Comparison of ENCODE assay signal across 8 cellular contexts in the genomic region with DNA sequence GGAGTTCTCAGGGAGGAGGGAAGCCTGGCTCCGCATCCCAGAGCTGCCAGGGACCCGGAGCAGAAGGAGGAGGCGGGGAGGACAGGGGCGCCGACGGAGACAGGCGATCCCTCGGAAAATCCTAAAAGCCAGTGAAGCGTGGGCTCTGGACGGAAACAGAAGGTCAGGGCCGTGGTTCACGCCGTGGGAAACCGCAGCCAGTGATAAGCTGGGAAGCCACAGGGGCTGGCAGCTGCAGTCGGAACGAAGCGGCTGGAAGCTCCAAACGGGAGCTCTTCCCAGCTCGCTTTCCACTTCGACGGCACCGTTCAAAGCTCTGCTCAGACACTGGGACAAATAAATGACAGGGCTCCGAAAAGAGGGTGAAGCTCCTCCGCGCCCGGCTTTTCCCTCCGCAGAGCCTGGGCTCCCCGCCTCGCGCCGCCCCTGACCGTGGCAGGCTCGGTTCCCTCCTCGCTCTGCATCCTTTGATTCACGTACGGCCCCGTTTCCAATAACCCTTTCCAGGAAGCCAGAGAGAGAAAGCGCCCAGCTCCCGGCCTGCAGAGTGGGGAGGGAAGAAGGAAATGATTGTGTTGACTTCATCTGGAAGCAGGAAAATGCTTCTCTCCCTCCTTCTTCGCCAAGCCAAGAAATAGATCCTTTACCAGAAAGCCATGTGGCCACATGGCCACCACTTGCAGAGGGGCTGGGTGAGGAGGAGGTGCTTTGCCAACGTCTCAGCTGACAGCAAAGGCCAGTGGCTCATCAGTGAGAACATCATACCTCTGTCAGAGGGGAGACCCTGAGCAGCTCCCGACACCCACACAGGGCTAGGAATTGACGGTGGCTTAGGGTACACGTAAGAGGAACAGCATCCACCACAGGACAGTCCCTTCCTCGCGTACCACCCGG. TPM values are rescaled to one million over a fixed set of nuclear protein-coding genes. Genes with fewer than 3 reads are reported as not detected.
A peak's percentile ranks its signal among the peaks of the same experiment; 100 is the strongest.
DNase-seq lines count a peak whose midpoint lies in the region; ATAC-seq and TF ChIP-seq lines count a peak whose summit lies in the region.

No MANE protein-coding gene starts in this region.

- no peak overlapping the region for H3K27ac ChIP-seq in ACC112 (ENCODE audit: low read depth, low read length)
- no peak overlapping the region for H3K27ac ChIP-seq in gastrocnemius medialis

- H3K4me1 ChIP-seq in ACC112 (ENCODE audit: control insufficient read depth, insufficient read depth, low read length, unreplicated experiment) (peaks cover 9% of the 10 kb centered on the region), HAP-1 (0 out of 2 replicates have a peak, but pooled peaks cover 2% of the 10 kb centered on the region), gastrocnemius medialis (peaks cover 3 to 6% of the 10 kb centered on the region in 2 donors)

- H3K79me2 ChIP-seq in ACC112 (ENCODE audit: control insufficient read depth, insufficient read depth, low read length, unreplicated experiment), result no peaks in the 10 kb centered on the region

- in situ Hi-C loops in HAP-1 (cut with MboI; ENCODE audit: low sequenced_read_pairs), result loop anchor here (5.0 kb wide), 2 partner anchors 304 to 394 kb away; no protein-coding TSS in a partner anchor
- in situ Hi-C loops in gastrocnemius medialis (cut with MboI; ENCODE audit: low sequenced_read_pairs in 4 of 4), result loop anchor here (5.0 to 25.0 kb wide), 4 partner anchors 304 to 396 kb away; no protein-coding TSS in a partner anchor

- no peak for TF ChIP-seq CTCF in gastrocnemius medialis (IDR thresholded peaks at IDR 0.05 in 4 of 5, conservative IDR thresholded peaks at IDR 0.05 in 1 of 5)

- H3K9me3 ChIP-seq in HAP-1, result no peaks in the 10 kb centered on the region
- H3K9me3 ChIP-seq in gastrocnemius medialis, result no peaks in the 10 kb centered on the region

- H3K4me1 Mint-ChIP-seq in activated naive CD8-positive, alpha-beta T cell treated with anti-CD3 and anti-CD28 coated beads for 36 hours, result peaks cover 34% of the 10 kb centered on the region

- H3K36me3 Mint-ChIP-seq in activated naive CD8-positive, alpha-beta T cell treated with anti-CD3 and anti-CD28 coated beads for 36 hours, result no peaks in the 10 kb centered on the region

- H3K4me3 Mint-ChIP-seq in activated naive CD8-positive, alpha-beta T cell treated with anti-CD3 and anti-CD28 coated beads for 36 hours, result peak overlapping the region; percentile 59

- ATAC-seq in gastrocnemius medialis (peak in 1 of 2 donors; percentile 33), GM19467 (IDR thresholded peaks at IDR 0.05; ENCODE audit: unreplicated experiment) (no peak)

- H3K27me3 Mint-ChIP-seq in activated naive CD8-positive, alpha-beta T cell treated with anti-CD3 and anti-CD28 coated beads for 36 hours, result peaks cover 47% of the 10 kb centered on the region

- no peaks in the 10 kb centered on the region for H3K36me3 ChIP-seq in ACC112 (ENCODE audit: insufficient read depth, low read length)
- H3K36me3 ChIP-seq in HAP-1 (replicated peaks), result no peaks in the 10 kb centered on the region
- no peaks in the 10 kb centered on the region for H3K36me3 ChIP-seq in gastrocnemius medialis

- H3K9me3 Mint-ChIP-seq in activated naive CD8-positive, alpha-beta T cell treated with anti-CD3 and anti-CD28 coated beads for 36 hours, result no peaks in the 10 kb centered on the region

- DNase-seq in HAP-1 (ENCODE audit: low spot score in 2 of 2), result no peak
- DNase-seq in activated naive CD8-positive, alpha-beta T cell treated with anti-CD3 and anti-CD28 coated beads for 36 hours, result no peak
- DNase-seq in gastrocnemius medialis, result no peak
- DNase-seq in activated gamma-delta T cell treated with Interleukin-2 at 50 U/mL for 16 hours, result no peak
- DNase-seq in NCI-H2081 (lab: John Stamatoyannopoulos, UW), result no peak

- peak overlapping the region; percentile 66 for H3K4me3 ChIP-seq in ACC112 (ENCODE audit: low read depth, low read length)
- peak overlapping the region; percentile 6 for H3K4me3 ChIP-seq in HAP-1
- H3K4me3 ChIP-seq in iPS-11a (ENCODE audit: low read depth, low read length), result peak overlapping the region; percentile 45
- H3K4me3 ChIP-seq in gastrocnemius medialis, result peak overlapping the region; percentile 41 to 54 (median 46)

- no peak overlapping the region for H3K27ac Mint-ChIP-seq in activated naive CD8-positive, alpha-beta T cell treated with anti-CD3 and anti-CD28 coated beads for 36 hours

- TF ChIP-seq POLR2A in gastrocnemius medialis (IDR thresholded peaks at IDR 0.05), result no peak

- intact Hi-C loops in gastrocnemius medialis (cut with DNase I; ENCODE audit: low total_unique reads), result no loop called here

- H2AFZ ChIP-seq in ACC112 (ENCODE audit: low read length, unreplicated experiment), result peak overlapping the region; percentile 63

- H3K27me3 ChIP-seq in ACC112 (ENCODE audit: insufficient read depth, low read length) (peaks cover 18% of the 10 kb centered on the region; the same call in 1 of the 2 replicates), HAP-1 (ENCODE audit: low read depth) (peaks cover 12% of the 10 kb centered on the region), gastrocnemius medialis (peaks cover 10 to 16% (median 15%) of the 10 kb centered on the region in 3 donors)

RNA-seq across cellular contexts. Expression of gene ADRB1, which starts 57.4 kb away (rescaled TPM):
- under 1 TPM in 1 of 2 experiments, not detected in 1; 0.14 TPM for total RNA-seq in activated naive CD8-positive, alpha-beta T cell treated with anti-CD3 and anti-CD28 coated beads for 36 hours
- under 1 TPM in 3 of 4 donors, not detected in 1; 0.13 to 0.66 (median 0.18) TPM for total RNA-seq in gastrocnemius medialis

Comparison
In these comparisons a context has a peak if more than half of its experiments do, and no peak if none do; other contexts are left out.
1. H3K4me3 ChIP-seq: peak in every context shown above with its lines; median percentile 66 in ACC112; 46 in gastrocnemius medialis; 45 in iPS-11a; 6 in HAP-1.